In genomic region chr6:167797871-167798265, GRCh38 we compare ENCODE assay signal across 19 cellular contexts. TPM values are rescaled to one million over a fixed set of nuclear protein-coding genes. Genes with fewer than 3 reads are reported as not detected.
DNase-seq lines count a peak whose midpoint lies in the region; ATAC-seq, FAIRE-seq and TF ChIP-seq lines count a peak whose summit lies in the region.
"Had no signal": no experiment of that assay in that cellular context is flagged by ENCODE, and none has a peak within 500 bp of the region (broad histone marks: within the 10 kb centered on the region; RNA-seq: fewer than 3 reads in every experiment).

No MANE protein-coding gene starts in this region.

- H3K27ac Mint-ChIP-seq in GM23338 (no peak overlapping the region), memory B cell (no peak overlapping the region)
- H3K27ac Mint-ChIP-seq: CD4-positive, CD25-positive, alpha-beta regulatory T cell had no signal

- H3K9me3 Mint-ChIP-seq in GM23338, result no peaks in the 10 kb centered on the region
- no peaks in the 10 kb centered on the region for H3K9me3 Mint-ChIP-seq in memory B cell

- peaks cover 32% of the 10 kb centered on the region for H3K4me1 Mint-ChIP-seq in GM23338
- peaks cover 7% of the 10 kb centered on the region for H3K4me1 Mint-ChIP-seq in memory B cell

- H3K36me3 ChIP-seq in BLaER1 (0 out of 2 replicates have a peak, but pooled peaks cover 6% of the 10 kb centered on the region), GM23338 (ENCODE audit: insufficient read depth) (no peaks in the 10 kb centered on the region), smooth muscle cell (ENCODE audit: low read depth) (no peaks in the 10 kb centered on the region), left ventricle myocardium inferior (no peaks in the 10 kb centered on the region)
- H3K36me3 ChIP-seq: SJSA1 had no signal

- H3K27me3 Mint-ChIP-seq in GM23338 (ENCODE audit: insufficient read depth, low read depth, poor library complexity) (peaks cover 4% of the 10 kb centered on the region), memory B cell (peaks cover 25% of the 10 kb centered on the region)

- H3K79me2 ChIP-seq in GM23338 (replicated peaks; ENCODE audit: insufficient read depth) (no peaks in the 10 kb centered on the region), smooth muscle cell (ENCODE audit: low read depth) (no peaks in the 10 kb centered on the region)

- H3K4me2 ChIP-seq in BLaER1 (peak overlapping the region; percentile 97), GM23338 (no peak overlapping the region), smooth muscle cell (peak overlapping the region; percentile 29)

- H3F3A ChIP-seq in GM23338 (replicated peaks; ENCODE audit: low read depth) (no peaks in the 10 kb centered on the region), smooth muscle cell (ENCODE audit: low read depth) (no peaks in the 10 kb centered on the region)

- H3K36me3 Mint-ChIP-seq in GM23338 (ENCODE audit: low read depth), result no peaks in the 10 kb centered on the region
- no peaks in the 10 kb centered on the region for H3K36me3 Mint-ChIP-seq in memory B cell
- H3K36me3 Mint-ChIP-seq: CD4-positive, CD25-positive, alpha-beta regulatory T cell had no signal

- ATAC-seq in GM23338 (no peak), memory B cell (ENCODE audit: low read depth) (no peak), HG03378 (IDR thresholded peaks at IDR 0.05; ENCODE audit: unreplicated experiment) (no peak)
- ATAC-seq: Right ventricle myocardium inferior had no signal

- H2AFZ ChIP-seq in GM23338, result peak overlapping the region; percentile 95; the same call in 1 of the 2 replicates
- peak overlapping the region; percentile 41 for H2AFZ ChIP-seq in smooth muscle cell (ENCODE audit: low read depth)

- intact Hi-C loops in left ventricle myocardium inferior (cut with micrococcal nuclease), result no loop called here

- WGBS in smooth muscle cell (ENCODE audit: low lambda C conversion rate), result 60% methylated on average over 8 of the region's 8 CpGs

- DNase-seq in GM23338 (ENCODE audit: low spot score), result no peak
- DNase-seq in memory B cell (ENCODE audit: low spot score in 2 of 2), result no peak
- DNase-seq in smooth muscle cell (lab: John Stamatoyannopoulos, UW; ENCODE audit: unreplicated experiment), result no peak
- DNase-seq in GM12892 (ENCODE audit: insufficient read length), result no peak
- DNase-seq in left ventricle myocardium inferior, result no peak
- DNase-seq: CD4-positive, CD25-positive, alpha-beta regulatory T cell; COR-L47; DND-41; Karpas-422; NCI-H187; NCI-H446; NCI-H526 had no signal

- H3K9me3 ChIP-seq in BLaER1 (peaks cover 6% of the 10 kb centered on the region), smooth muscle cell (replicated peaks; ENCODE audit: low read depth) (no peaks in the 10 kb centered on the region), left ventricle myocardium inferior (replicated peaks) (no peaks in the 10 kb centered on the region)
- H3K9me3 ChIP-seq: SJSA1 had no signal

- H3K27me3 ChIP-seq in BLaER1, result no peaks in the 10 kb centered on the region
- H3K27me3 ChIP-seq in GM23338 (ENCODE audit: insufficient read depth), result no peaks in the 10 kb centered on the region
- H3K27me3 ChIP-seq in smooth muscle cell (ENCODE audit: low read depth), result no peaks in the 10 kb centered on the region
- H3K27me3 ChIP-seq in left ventricle myocardium inferior (ENCODE audit: low read depth), result no peaks in the 10 kb centered on the region
- H3K27me3 ChIP-seq: SJSA1 had no signal

- H3K4me3 Mint-ChIP-seq in GM23338 (no peak overlapping the region), memory B cell (peak overlapping the region; percentile 22)

- H3K4me1 ChIP-seq in BLaER1 (peaks cover 61% of the 10 kb centered on the region), GM23338 (ENCODE audit: insufficient read depth) (peaks cover 18% of the 10 kb centered on the region), smooth muscle cell (ENCODE audit: low read depth) (no peaks in the 10 kb centered on the region), left ventricle myocardium inferior (peaks cover 33% of the 10 kb centered on the region)

- H3K27ac ChIP-seq in BLaER1 (no peak overlapping the region), GM23338 (ENCODE audit: low read depth) (no peak overlapping the region), smooth muscle cell (ENCODE audit: low read depth) (peak overlapping the region; percentile 14), left ventricle myocardium inferior (replicated peaks) (no peak overlapping the region)
- H3K27ac ChIP-seq: SJSA1 had no signal

- TF ChIP-seq CTCF in GM23338 (conservative IDR thresholded peaks at IDR 0.05; ENCODE audit: low read depth in 2 of 2), result no peak
- no peak for TF ChIP-seq CTCF in smooth muscle cell (IDR thresholded peaks at IDR 0.05; ENCODE audit: borderline replicate concordance, insufficient read depth, poor library complexity, severe bottlenecking)
- no peak for TF ChIP-seq CTCF in left ventricle myocardium inferior (IDR thresholded peaks at IDR 0.05; ENCODE audit: borderline replicate concordance)

- H3K9me2 ChIP-seq in GM23338 (ENCODE audit: insufficient read depth), result 0 out of 2 replicates have a peak, but pooled peaks cover 3% of the 10 kb centered on the region

- no peak for FAIRE-seq in GM12892 (lab: Jason Lieb, UNC)
- FAIRE-seq: A204.1, GM12891, H1 had no signal

- TF ChIP-seq POLR2A in GM12892 (IDR thresholded peaks at IDR 0.05; ENCODE audit: low read depth, low read length), result no peak

- H3K4me3 ChIP-seq in BLaER1 (peak overlapping the region; percentile 68; the same call in 1 of the 2 replicates), GM23338 (no peak overlapping the region), smooth muscle cell (no peak overlapping the region), left ventricle myocardium inferior (no peak overlapping the region)
- H3K4me3 ChIP-seq: SJSA1 had no signal

- H4K20me1 ChIP-seq in BLaER1, result no peaks in the 10 kb centered on the region
- no peaks in the 10 kb centered on the region for H4K20me1 ChIP-seq in GM23338 (replicated peaks; ENCODE audit: insufficient read depth)
- no peaks in the 10 kb centered on the region for H4K20me1 ChIP-seq in smooth muscle cell (ENCODE audit: low read depth)

- H3K9ac ChIP-seq in BLaER1, result 0 out of 2 replicates have a peak overlapping the region, but pooled peaks have one; percentile 66
- no peak overlapping the region for H3K9ac ChIP-seq in smooth muscle cell (ENCODE audit: low read depth)

TF ChIP-seq in GM23338, 12 proteins besides CTCF, POLR2A, EP300 and RAD21 (continues in another document):
- TF ChIP-seq, protein P1, sequence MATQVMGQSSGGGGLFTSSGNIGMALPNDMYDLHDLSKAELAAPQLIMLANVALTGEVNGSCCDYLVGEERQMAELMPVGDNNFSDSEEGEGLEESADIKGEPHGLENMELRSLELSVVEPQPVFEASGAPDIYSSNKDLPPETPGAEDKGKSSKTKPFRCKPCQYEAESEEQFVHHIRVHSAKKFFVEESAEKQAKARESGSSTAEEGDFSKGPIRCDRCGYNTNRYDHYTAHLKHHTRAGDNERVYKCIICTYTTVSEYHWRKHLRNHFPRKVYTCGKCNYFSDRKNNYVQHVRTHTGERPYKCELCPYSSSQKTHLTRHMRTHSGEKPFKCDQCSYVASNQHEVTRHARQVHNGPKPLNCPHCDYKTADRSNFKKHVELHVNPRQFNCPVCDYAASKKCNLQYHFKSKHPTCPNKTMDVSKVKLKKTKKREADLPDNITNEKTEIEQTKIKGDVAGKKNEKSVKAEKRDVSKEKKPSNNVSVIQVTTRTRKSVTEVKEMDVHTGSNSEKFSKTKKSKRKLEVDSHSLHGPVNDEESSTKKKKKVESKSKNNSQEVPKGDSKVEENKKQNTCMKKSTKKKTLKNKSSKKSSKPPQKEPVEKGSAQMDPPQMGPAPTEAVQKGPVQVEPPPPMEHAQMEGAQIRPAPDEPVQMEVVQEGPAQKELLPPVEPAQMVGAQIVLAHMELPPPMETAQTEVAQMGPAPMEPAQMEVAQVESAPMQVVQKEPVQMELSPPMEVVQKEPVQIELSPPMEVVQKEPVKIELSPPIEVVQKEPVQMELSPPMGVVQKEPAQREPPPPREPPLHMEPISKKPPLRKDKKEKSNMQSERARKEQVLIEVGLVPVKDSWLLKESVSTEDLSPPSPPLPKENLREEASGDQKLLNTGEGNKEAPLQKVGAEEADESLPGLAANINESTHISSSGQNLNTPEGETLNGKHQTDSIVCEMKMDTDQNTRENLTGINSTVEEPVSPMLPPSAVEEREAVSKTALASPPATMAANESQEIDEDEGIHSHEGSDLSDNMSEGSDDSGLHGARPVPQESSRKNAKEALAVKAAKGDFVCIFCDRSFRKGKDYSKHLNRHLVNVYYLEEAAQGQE (IDR thresholded peaks at IDR 0.05; ENCODE audit: unreplicated experiment), result no peak
- TF ChIP-seq EZH2 (IDR thresholded peaks at IDR 0.05; ENCODE audit: low read depth, unreplicated experiment) (no peak), ZNF331 (CRISPR knock-in tag; IDR thresholded peaks at IDR 0.05; ENCODE audit: low read depth) (no peak), STAT1 (IDR thresholded peaks at IDR 0.05; ENCODE audit: unreplicated experiment) (no peak), EZH2phosphoT487 (IDR thresholded peaks at IDR 0.05; ENCODE audit: unreplicated experiment) (no peak), ZNF114 (CRISPR knock-in tag; IDR thresholded peaks at IDR 0.05) (no peak), NANOG (IDR thresholded peaks at IDR 0.05; ENCODE audit: borderline replicate concordance) (no peak), ETS1 (IDR thresholded peaks at IDR 0.05) (no peak)

RNA-seq across cellular contexts. Expression of gene AFDN, which starts 28.8 kb away (rescaled TPM):
- 200 and 208 TPM in 2 replicates for total RNA-seq in GM23338 (2014; rRNA removed; shearing (Covaris generic))
- polyA plus RNA-seq in GM23338 (2016; fragmentation: Nextera tagmentation; extraction: Ambion mirVana) (66.9 and 78.4 TPM in 2 replicates), smooth muscle cell (52.3 and 83.7 TPM in 2 replicates)
- total RNA-seq in smooth muscle cell (98.8 and 125 TPM in 2 replicates), left ventricle myocardium inferior (54.9 TPM)
- polyA plus RNA-seq in GM12892 (2012; ENCODE audit: missing spikeins), result 21.7 TPM
